1 cellular context compared by ENCODE assay signal in genomic region chr6:138987643-138988468, GRCh38.
TF ChIP-seq lines count a peak whose summit lies in the region.

REPS1 (minus strand) TSS chr6:138988253; CDS start chr6:138987682, 571 bp downstream.

TF ChIP-seq in HepG2, 621 proteins besides CTCF, POLR2A, EP300 and RAD21 (continued from another document and continues in another):
- TF ChIP-seq, protein P1, sequence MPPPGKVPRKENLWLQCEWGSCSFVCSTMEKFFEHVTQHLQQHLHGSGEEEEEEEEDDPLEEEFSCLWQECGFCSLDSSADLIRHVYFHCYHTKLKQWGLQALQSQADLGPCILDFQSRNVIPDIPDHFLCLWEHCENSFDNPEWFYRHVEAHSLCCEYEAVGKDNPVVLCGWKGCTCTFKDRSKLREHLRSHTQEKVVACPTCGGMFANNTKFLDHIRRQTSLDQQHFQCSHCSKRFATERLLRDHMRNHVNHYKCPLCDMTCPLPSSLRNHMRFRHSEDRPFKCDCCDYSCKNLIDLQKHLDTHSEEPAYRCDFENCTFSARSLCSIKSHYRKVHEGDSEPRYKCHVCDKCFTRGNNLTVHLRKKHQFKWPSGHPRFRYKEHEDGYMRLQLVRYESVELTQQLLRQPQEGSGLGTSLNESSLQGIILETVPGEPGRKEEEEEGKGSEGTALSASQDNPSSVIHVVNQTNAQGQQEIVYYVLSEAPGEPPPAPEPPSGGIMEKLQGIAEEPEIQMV (CRISPR knock-in tag; IDR thresholded peaks at IDR 0.05; ENCODE audit: low read depth): no peak
- TF ChIP-seq ZKSCAN5 (CRISPR knock-in tag; IDR thresholded peaks at IDR 0.05) (no peak), ZNF205 (CRISPR knock-in tag; IDR thresholded peaks at IDR 0.05) (peak; percentile 91), ZNF607 (CRISPR knock-in tag; IDR thresholded peaks at IDR 0.05; ENCODE audit: borderline replicate concordance) (peak; percentile 8; the same call in 1 of the 2 replicates), PLRG1 (conservative IDR thresholded peaks at IDR 0.05) (no peak), ZNF891 (CRISPR knock-in tag; IDR thresholded peaks at IDR 0.05) (peak; percentile 92), ZNF761 (CRISPR knock-in tag; conservative IDR thresholded peaks at IDR 0.05) (no peak), GATA4 (IDR thresholded peaks at IDR 0.05; ENCODE audit: borderline replicate concordance, low read depth) (no peak; the same call in 1 of the 2 replicates), MTF1 (CRISPR knock-in tag; IDR thresholded peaks at IDR 0.05) (no peak), FLYWCH1 (CRISPR knock-in tag; IDR thresholded peaks at IDR 0.05) (peak; percentile 95; the same call in 1 of the 2 replicates), PHB2 (IDR thresholded peaks at IDR 0.05; ENCODE audit: partially characterized antibody) (no peak), DBP (CRISPR knock-in tag; IDR thresholded peaks at IDR 0.05; ENCODE audit: not compliant biosample characterization) (no peak), ZBTB8A (CRISPR knock-in tag; IDR thresholded peaks at IDR 0.05; ENCODE audit: borderline replicate concordance, low read depth) (no peak), ZNF264 (CRISPR knock-in tag; IDR thresholded peaks at IDR 0.05) (peak; percentile 66; the same call in 1 of the 2 replicates), NR2C2 (CRISPR knock-in tag; IDR thresholded peaks at IDR 0.05; ENCODE audit: borderline replicate concordance) (no peak), ZNF777 (CRISPR knock-in tag; IDR thresholded peaks at IDR 0.05) (peak; percentile 71; the same call in 1 of the 2 replicates), FOXC1 (CRISPR knock-in tag; IDR thresholded peaks at IDR 0.05; ENCODE audit: borderline replicate concordance) (peak; percentile 67; the same call in 1 of the 2 replicates), ZNF224 (CRISPR knock-in tag; IDR thresholded peaks at IDR 0.05) (peak; percentile 96), SCMH1 (CRISPR knock-in tag; IDR thresholded peaks at IDR 0.05; ENCODE audit: borderline replicate concordance) (no peak), TEAD2 (CRISPR knock-in tag; IDR thresholded peaks at IDR 0.05) (no peak), SMAD9 (CRISPR knock-in tag; IDR thresholded peaks at IDR 0.05) (no peak), SALL1 (CRISPR knock-in tag; IDR thresholded peaks at IDR 0.05) (peak; percentile 84), POLR2G (IDR thresholded peaks at IDR 0.05; ENCODE audit: low read depth, low read length) (peak; percentile 94), KLF13 (CRISPR knock-in tag; IDR thresholded peaks at IDR 0.05) (peak; percentile 47; the same call in 1 of the 2 replicates), AGO2 (optimal IDR thresholded peaks at IDR 0.05; ENCODE audit: low read depth, low read length) (peak; percentile 44), FOXK2 (IDR thresholded peaks at IDR 0.05) (no peak), ZNF513 (CRISPR knock-in tag; conservative IDR thresholded peaks at IDR 0.05) (no peak), UBTF (CRISPR knock-in tag; IDR thresholded peaks at IDR 0.05) (peak; percentile 98), ZNF335 (CRISPR knock-in tag; IDR thresholded peaks at IDR 0.05) (no peak; the same call in 1 of the 2 replicates)
- TF ChIP-seq, protein P2, sequence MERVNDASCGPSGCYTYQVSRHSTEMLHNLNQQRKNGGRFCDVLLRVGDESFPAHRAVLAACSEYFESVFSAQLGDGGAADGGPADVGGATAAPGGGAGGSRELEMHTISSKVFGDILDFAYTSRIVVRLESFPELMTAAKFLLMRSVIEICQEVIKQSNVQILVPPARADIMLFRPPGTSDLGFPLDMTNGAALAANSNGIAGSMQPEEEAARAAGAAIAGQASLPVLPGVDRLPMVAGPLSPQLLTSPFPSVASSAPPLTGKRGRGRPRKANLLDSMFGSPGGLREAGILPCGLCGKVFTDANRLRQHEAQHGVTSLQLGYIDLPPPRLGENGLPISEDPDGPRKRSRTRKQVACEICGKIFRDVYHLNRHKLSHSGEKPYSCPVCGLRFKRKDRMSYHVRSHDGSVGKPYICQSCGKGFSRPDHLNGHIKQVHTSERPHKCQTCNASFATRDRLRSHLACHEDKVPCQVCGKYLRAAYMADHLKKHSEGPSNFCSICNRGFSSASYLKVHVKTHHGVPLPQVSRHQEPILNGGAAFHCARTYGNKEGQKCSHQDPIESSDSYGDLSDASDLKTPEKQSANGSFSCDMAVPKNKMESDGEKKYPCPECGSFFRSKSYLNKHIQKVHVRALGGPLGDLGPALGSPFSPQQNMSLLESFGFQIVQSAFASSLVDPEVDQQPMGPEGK (CRISPR knock-in tag; IDR thresholded peaks at IDR 0.05): peak; percentile 88
- TF ChIP-seq, protein P3, sequence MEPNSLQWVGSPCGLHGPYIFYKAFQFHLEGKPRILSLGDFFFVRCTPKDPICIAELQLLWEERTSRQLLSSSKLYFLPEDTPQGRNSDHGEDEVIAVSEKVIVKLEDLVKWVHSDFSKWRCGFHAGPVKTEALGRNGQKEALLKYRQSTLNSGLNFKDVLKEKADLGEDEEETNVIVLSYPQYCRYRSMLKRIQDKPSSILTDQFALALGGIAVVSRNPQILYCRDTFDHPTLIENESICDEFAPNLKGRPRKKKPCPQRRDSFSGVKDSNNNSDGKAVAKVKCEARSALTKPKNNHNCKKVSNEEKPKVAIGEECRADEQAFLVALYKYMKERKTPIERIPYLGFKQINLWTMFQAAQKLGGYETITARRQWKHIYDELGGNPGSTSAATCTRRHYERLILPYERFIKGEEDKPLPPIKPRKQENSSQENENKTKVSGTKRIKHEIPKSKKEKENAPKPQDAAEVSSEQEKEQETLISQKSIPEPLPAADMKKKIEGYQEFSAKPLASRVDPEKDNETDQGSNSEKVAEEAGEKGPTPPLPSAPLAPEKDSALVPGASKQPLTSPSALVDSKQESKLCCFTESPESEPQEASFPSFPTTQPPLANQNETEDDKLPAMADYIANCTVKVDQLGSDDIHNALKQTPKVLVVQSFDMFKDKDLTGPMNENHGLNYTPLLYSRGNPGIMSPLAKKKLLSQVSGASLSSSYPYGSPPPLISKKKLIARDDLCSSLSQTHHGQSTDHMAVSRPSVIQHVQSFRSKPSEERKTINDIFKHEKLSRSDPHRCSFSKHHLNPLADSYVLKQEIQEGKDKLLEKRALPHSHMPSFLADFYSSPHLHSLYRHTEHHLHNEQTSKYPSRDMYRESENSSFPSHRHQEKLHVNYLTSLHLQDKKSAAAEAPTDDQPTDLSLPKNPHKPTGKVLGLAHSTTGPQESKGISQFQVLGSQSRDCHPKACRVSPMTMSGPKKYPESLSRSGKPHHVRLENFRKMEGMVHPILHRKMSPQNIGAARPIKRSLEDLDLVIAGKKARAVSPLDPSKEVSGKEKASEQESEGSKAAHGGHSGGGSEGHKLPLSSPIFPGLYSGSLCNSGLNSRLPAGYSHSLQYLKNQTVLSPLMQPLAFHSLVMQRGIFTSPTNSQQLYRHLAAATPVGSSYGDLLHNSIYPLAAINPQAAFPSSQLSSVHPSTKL (CRISPR knock-in tag; IDR thresholded peaks at IDR 0.05): peak; percentile 84
- TF ChIP-seq, protein P4, sequence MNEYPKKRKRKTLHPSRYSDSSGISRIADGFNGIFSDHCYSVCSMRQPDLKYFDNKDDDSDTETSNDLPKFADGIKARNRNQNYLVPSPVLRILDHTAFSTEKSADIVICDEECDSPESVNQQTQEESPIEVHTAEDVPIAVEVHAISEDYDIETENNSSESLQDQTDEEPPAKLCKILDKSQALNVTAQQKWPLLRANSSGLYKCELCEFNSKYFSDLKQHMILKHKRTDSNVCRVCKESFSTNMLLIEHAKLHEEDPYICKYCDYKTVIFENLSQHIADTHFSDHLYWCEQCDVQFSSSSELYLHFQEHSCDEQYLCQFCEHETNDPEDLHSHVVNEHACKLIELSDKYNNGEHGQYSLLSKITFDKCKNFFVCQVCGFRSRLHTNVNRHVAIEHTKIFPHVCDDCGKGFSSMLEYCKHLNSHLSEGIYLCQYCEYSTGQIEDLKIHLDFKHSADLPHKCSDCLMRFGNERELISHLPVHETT (CRISPR knock-in tag; conservative IDR thresholded peaks at IDR 0.05): peak; percentile 79; the same call in 1 of the 2 replicates
- TF ChIP-seq, protein P5, sequence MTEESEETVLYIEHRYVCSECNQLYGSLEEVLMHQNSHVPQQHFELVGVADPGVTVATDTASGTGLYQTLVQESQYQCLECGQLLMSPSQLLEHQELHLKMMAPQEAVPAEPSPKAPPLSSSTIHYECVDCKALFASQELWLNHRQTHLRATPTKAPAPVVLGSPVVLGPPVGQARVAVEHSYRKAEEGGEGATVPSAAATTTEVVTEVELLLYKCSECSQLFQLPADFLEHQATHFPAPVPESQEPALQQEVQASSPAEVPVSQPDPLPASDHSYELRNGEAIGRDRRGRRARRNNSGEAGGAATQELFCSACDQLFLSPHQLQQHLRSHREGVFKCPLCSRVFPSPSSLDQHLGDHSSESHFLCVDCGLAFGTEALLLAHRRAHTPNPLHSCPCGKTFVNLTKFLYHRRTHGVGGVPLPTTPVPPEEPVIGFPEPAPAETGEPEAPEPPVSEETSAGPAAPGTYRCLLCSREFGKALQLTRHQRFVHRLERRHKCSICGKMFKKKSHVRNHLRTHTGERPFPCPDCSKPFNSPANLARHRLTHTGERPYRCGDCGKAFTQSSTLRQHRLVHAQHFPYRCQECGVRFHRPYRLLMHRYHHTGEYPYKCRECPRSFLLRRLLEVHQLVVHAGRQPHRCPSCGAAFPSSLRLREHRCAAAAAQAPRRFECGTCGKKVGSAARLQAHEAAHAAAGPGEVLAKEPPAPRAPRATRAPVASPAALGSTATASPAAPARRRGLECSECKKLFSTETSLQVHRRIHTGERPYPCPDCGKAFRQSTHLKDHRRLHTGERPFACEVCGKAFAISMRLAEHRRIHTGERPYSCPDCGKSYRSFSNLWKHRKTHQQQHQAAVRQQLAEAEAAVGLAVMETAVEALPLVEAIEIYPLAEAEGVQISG (CRISPR knock-in tag; IDR thresholded peaks at IDR 0.05): peak; percentile 98
- TF ChIP-seq, protein P6, sequence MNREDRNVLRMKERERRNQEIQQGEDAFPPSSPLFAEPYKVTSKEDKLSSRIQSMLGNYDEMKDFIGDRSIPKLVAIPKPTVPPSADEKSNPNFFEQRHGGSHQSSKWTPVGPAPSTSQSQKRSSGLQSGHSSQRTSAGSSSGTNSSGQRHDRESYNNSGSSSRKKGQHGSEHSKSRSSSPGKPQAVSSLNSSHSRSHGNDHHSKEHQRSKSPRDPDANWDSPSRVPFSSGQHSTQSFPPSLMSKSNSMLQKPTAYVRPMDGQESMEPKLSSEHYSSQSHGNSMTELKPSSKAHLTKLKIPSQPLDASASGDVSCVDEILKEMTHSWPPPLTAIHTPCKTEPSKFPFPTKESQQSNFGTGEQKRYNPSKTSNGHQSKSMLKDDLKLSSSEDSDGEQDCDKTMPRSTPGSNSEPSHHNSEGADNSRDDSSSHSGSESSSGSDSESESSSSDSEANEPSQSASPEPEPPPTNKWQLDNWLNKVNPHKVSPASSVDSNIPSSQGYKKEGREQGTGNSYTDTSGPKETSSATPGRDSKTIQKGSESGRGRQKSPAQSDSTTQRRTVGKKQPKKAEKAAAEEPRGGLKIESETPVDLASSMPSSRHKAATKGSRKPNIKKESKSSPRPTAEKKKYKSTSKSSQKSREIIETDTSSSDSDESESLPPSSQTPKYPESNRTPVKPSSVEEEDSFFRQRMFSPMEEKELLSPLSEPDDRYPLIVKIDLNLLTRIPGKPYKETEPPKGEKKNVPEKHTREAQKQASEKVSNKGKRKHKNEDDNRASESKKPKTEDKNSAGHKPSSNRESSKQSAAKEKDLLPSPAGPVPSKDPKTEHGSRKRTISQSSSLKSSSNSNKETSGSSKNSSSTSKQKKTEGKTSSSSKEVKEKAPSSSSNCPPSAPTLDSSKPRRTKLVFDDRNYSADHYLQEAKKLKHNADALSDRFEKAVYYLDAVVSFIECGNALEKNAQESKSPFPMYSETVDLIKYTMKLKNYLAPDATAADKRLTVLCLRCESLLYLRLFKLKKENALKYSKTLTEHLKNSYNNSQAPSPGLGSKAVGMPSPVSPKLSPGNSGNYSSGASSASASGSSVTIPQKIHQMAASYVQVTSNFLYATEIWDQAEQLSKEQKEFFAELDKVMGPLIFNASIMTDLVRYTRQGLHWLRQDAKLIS (CRISPR knock-in tag; IDR thresholded peaks at IDR 0.05): no peak; the same call in 1 of the 2 replicates
